ENCODE assay signal across 1 cellular context in genomic region chr19:35641515-35642151, GRCh38.
TF ChIP-seq lines count a peak whose summit lies in the region.

TSS of gene ETV2 (plus strand) at chr19:35641745. CDS start at chr19:35642461, 716 bp downstream.

TF ChIP-seq in A549, 52 proteins besides CTCF, POLR2A, EP300 and RAD21:
- TF ChIP-seq REST (IDR thresholded peaks at IDR 0.05) (no peak), ZSCAN20 (CRISPR knock-in tag; IDR thresholded peaks at IDR 0.05) (no peak), MAZ (IDR thresholded peaks at IDR 0.05; ENCODE audit: borderline replicate concordance, low read depth, low read length) (no peak), BCL3 (IDR thresholded peaks at IDR 0.05) (no peak), EHMT2 (IDR thresholded peaks at IDR 0.05; ENCODE audit: low read depth) (no peak), PHF8 (IDR thresholded peaks at IDR 0.05; ENCODE audit: borderline replicate concordance, low read depth) (no peak), MAX (IDR thresholded peaks at IDR 0.05) (no peak), BHLHE40 (IDR thresholded peaks at IDR 0.05; ENCODE audit: low read depth, low read length) (no peak), JUN (IDR thresholded peaks at IDR 0.05) (no peak), ATOH8 (CRISPR knock-in tag; IDR thresholded peaks at IDR 0.05; ENCODE audit: low read depth) (no peak), FOSB (CRISPR knock-in tag; IDR thresholded peaks at IDR 0.05) (no peak), NR3C1 (IDR thresholded peaks at IDR 0.05) (no peak), NPAS2 (CRISPR knock-in tag; IDR thresholded peaks at IDR 0.05; ENCODE audit: borderline replicate concordance) (no peak), E2F6 (IDR thresholded peaks at IDR 0.05; ENCODE audit: borderline replicate concordance, low read depth) (no peak), HMGXB4 (CRISPR knock-in tag; IDR thresholded peaks at IDR 0.05; ENCODE audit: borderline replicate concordance) (no peak), MYC (IDR thresholded peaks at IDR 0.05; ENCODE audit: borderline replicate concordance, low read length) (no peak)
